12 cellular contexts compared by ENCODE assay signal in the genomic region with DNA sequence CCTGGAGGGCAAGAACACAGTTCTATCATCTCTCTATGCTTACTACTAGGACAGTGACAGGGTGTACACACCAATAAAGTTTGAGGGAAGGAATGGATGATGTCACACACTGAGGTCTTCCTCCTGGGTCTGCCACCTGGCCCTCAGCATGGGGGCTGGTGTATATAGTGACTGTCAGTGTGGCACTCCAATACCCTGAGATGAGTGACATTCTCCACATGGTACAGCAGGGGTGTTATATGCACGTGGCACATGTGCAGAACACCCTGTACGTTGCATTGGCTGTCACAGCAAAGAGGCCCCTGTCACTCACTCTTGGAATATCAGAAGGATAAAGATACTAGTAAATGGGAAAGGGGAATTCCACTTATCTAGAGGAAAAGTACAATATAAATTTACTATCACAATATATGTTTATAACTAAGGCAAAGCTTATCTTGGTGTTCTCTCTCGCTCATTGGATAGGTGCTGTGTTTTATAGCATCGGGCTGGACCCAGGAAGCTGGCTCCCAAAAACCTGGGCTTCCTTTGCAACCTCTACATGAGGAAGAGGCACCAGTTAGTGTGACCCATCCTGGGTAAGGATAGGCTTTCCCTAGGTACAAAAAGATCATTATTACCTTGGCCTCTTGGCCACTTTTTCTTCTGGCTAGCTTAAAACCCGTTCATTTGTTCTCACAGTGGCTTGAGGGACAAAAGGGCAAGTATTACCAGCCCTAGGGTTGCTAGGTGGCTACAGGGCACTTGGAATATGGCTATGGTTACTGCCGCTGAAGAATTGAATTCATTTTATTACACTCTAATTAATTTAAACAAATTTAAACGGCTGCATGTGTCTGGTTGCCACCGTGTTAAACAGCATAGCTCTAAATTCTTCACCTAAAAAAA. TPM values are rescaled to one million over a fixed set of nuclear protein-coding genes. Genes with fewer than 3 reads are reported as not detected.
"Had no signal": no experiment of that assay in that cellular context is flagged by ENCODE, and none has a peak within 500 bp of the region (broad histone marks: within the 10 kb centered on the region; RNA-seq: fewer than 3 reads in every experiment).

No MANE protein-coding gene starts in this region.

- H3K36me3 Mint-ChIP-seq: naive thymus-derived CD8-positive, alpha-beta T cell had no signal

- ATAC-seq: naive thymus-derived CD8-positive, alpha-beta T cell had no signal

- H3K4me3 ChIP-seq: ascending aorta, esophagus squamous epithelium, lung, vagina had no signal

- H3K4me1 ChIP-seq: vagina had no signal

- H3K36me3 ChIP-seq: ascending aorta, esophagus squamous epithelium, vagina had no signal

- H3K27me3 ChIP-seq: ascending aorta, vagina had no signal

- H3K9me3 ChIP-seq: ascending aorta, esophagus squamous epithelium, vagina had no signal

- H3K9me3 Mint-ChIP-seq: naive thymus-derived CD8-positive, alpha-beta T cell had no signal

- H3K27ac ChIP-seq: ascending aorta, esophagus squamous epithelium, vagina had no signal

- DNase-seq: activated CD4-positive, alpha-beta T cell treated with anti-CD3 and anti-CD28 coated beads, Interleukin-2, amount 50 U/mL, for 48 hours; activated CD8-positive, alpha-beta memory T cell treated with anti-CD3 and anti-CD28 coated beads, Interleukin-2, amount 50 U/mL, for 48 hours; esophagus squamous epithelium; foreskin fibroblast; glutamatergic neuron; naive thymus-derived CD8-positive, alpha-beta T cell; stimulated activated CD4-positive, alpha-beta T cell treated with anti-CD3 and anti-CD28 coated beads, Interleukin-4, amount 100 ng/mL, for 1 hour; stimulated activated CD8-positive, alpha-beta memory T cell treated with anti-CD3 and anti-CD28 coated beads, Interleukin-4, amount 100 ng/mL, for 48 hours; T-helper 2 cell had no signal

- H3K4me3 Mint-ChIP-seq: naive thymus-derived CD8-positive, alpha-beta T cell had no signal

RNA-seq across cellular contexts. Expression of a gene that starts 54.8 kb away (rescaled TPM):
- total RNA-seq: naive thymus-derived CD8-positive, alpha-beta T cell had no signal
